In genomic region chr6:624979-625378, GRCh38 we compare ENCODE assay signal across 10 cellular contexts. TPM values are rescaled to one million over a fixed set of nuclear protein-coding genes. Genes with fewer than 3 reads are reported as not detected.
A peak's percentile ranks its signal among the peaks of the same experiment; 100 is the strongest.
DNase-seq lines count a peak whose midpoint lies in the region; ATAC-seq and TF ChIP-seq lines count a peak whose summit lies in the region.
"Had no signal": no experiment of that assay in that cellular context is flagged by ENCODE, and none has a peak within 500 bp of the region (broad histone marks: within the 10 kb centered on the region; RNA-seq: fewer than 3 reads in every experiment).

No MANE protein-coding gene starts in this region.

- peaks cover 5% of the 10 kb centered on the region for H3K4me1 Mint-ChIP-seq in neural progenitor cell

- H3K4me1 ChIP-seq in fibroblast of lung (ENCODE audit: control insufficient read depth, extremely low read depth, insufficient read depth, low read length) (peaks cover 6% of the 10 kb centered on the region), neural progenitor cell (no peaks in the 10 kb centered on the region)

- H3K4me2 ChIP-seq in fibroblast of lung (ENCODE audit: extremely low read depth, insufficient read depth, low read length) (peak overlapping the region; percentile 83), neural progenitor cell (no peak overlapping the region)

- H3K27ac ChIP-seq in fibroblast of lung (ENCODE audit: insufficient read depth, low read length) (peak overlapping the region; percentile 31), neural progenitor cell (no peak overlapping the region)

- no peak overlapping the region for H3K4me3 ChIP-seq in NB4 (ENCODE audit: low read depth, low read length)
- peak overlapping the region in 1 of 4 experiments; percentile 11 for H3K4me3 ChIP-seq in fibroblast of lung (replicated peaks in 1 of 4; ENCODE audit: control extremely low read depth in 1 of 4, insufficient read depth in 1 of 4, low read depth in 3 of 4, low read length in 4 of 4)
- H3K4me3 ChIP-seq in neural progenitor cell, result no peak overlapping the region

- H4K20me1 ChIP-seq in fibroblast of lung (ENCODE audit: control insufficient read depth, extremely low read depth, insufficient read depth, low read length) (no peaks in the 10 kb centered on the region), neural progenitor cell (ENCODE audit: low read depth) (no peaks in the 10 kb centered on the region)

- no peak overlapping the region for H3K4me3 Mint-ChIP-seq in neural progenitor cell
- H3K4me3 Mint-ChIP-seq: naive B cell had no signal

- no peaks in the 10 kb centered on the region for H3K27me3 ChIP-seq in fibroblast of lung (ENCODE audit: control insufficient read depth, insufficient read depth, low read length)
- no peaks in the 10 kb centered on the region for H3K27me3 ChIP-seq in neural progenitor cell

- H3K9me3 ChIP-seq in fibroblast of lung (ENCODE audit: control insufficient read depth, insufficient read depth, low read depth, low read length) (no peaks in the 10 kb centered on the region), neural progenitor cell (ENCODE audit: low read depth) (no peaks in the 10 kb centered on the region)

- no peak for TF ChIP-seq CTCF in NB4 (IDR thresholded peaks at IDR 0.05; ENCODE audit: low read depth, low read length)
- peak; percentile 33 to 42 for TF ChIP-seq CTCF in fibroblast of lung (conservative IDR thresholded peaks at IDR 0.05 in 1 of 2, IDR thresholded peaks at IDR 0.05 in 1 of 2; ENCODE audit: low read depth in 1 of 2, low read length in 2 of 2)
- peak; percentile 39 for TF ChIP-seq CTCF in neural progenitor cell (IDR thresholded peaks at IDR 0.05)

- H3K36me3 ChIP-seq in fibroblast of lung (ENCODE audit: control insufficient read depth, insufficient read depth, low read length) (no peaks in the 10 kb centered on the region), neural progenitor cell (no peaks in the 10 kb centered on the region)

- DNase-seq in GM04504 (ENCODE audit: low read depth), result peak; percentile 2
- DNase-seq in NB4 (ENCODE audit: low read depth), result peak; percentile 37
- DNase-seq in fibroblast of lung (ENCODE audit: low read depth in 2 of 2), result peak; percentile 19 to 75
- DNase-seq in neural progenitor cell (ENCODE audit: low spot score), result peak; percentile 36
- no peak for DNase-seq in activated CD4-positive, CD25-positive, alpha-beta regulatory T cell (lab: John Stamatoyannopoulos, UW)
- DNase-seq: cortex of kidney, naive B cell had no signal

- H3K9ac ChIP-seq in fibroblast of lung (ENCODE audit: insufficient read depth, low read length) (no peak overlapping the region), neural progenitor cell (no peak overlapping the region)

- peaks cover 3% of the 10 kb centered on the region for H3K36me3 Mint-ChIP-seq in neural progenitor cell

- H3K9me3 Mint-ChIP-seq in neural progenitor cell, result no peaks in the 10 kb centered on the region
- H3K9me3 Mint-ChIP-seq: naive B cell had no signal

- ATAC-seq in GM18907 (IDR thresholded peaks at IDR 0.05; ENCODE audit: unreplicated experiment) (no peak), HG03432 (IDR thresholded peaks at IDR 0.05; ENCODE audit: unreplicated experiment) (no peak)
- no peak for ATAC-seq in activated CD4-positive, CD25-positive, alpha-beta regulatory T cell treated with anti-CD3 and anti-CD28 coated beads, Interleukin-2, amount 50 U/mL, for 24 hours

- H3K79me2 ChIP-seq in fibroblast of lung (ENCODE audit: control insufficient read depth, insufficient read depth, low read length) (no peaks in the 10 kb centered on the region), neural progenitor cell (ENCODE audit: low read depth) (no peaks in the 10 kb centered on the region)

- no peak for TF ChIP-seq POLR2A in NB4 (IDR thresholded peaks at IDR 0.05; ENCODE audit: extremely low read depth, insufficient read length)

- no peak overlapping the region for H3K27ac Mint-ChIP-seq in neural progenitor cell
- H3K27ac Mint-ChIP-seq: naive B cell had no signal

- H2AFZ ChIP-seq in fibroblast of lung (ENCODE audit: low read length) (peak overlapping the region; percentile 31), neural progenitor cell (replicated peaks) (no peak overlapping the region)

- no peaks in the 10 kb centered on the region for H3F3A ChIP-seq in neural progenitor cell (ENCODE audit: low read depth)

- peaks cover 1% of the 10 kb centered on the region for H3K27me3 Mint-ChIP-seq in neural progenitor cell (ENCODE audit: insufficient read depth, low read depth)
- H3K27me3 Mint-ChIP-seq: naive B cell had no signal

RNA-seq across cellular contexts. Expression of gene HUS1B, which starts 31.9 kb away (rescaled TPM):
- total RNA-seq in fibroblast of lung (0.77 and 1.2 TPM in 2 replicates), neural progenitor cell (ENCODE audit: low replicate concordance) (0.43 TPM in 1 of 2 replicates, not detected in the other)
- polyA plus RNA-seq in fibroblast of lung, result 0.08 and 0.11 TPM in 2 replicates
- 0.22 and 0.44 TPM in 2 replicates for polyA plus RNA-seq in fibroblast of lung (2012)
- not detected in 2 replicates for polyA minus RNA-seq in fibroblast of lung (ENCODE audit: low replicate concordance)

Comparison
In these comparisons a context has a peak if more than half of its experiments do, and no peak if none do; other contexts are left out.
1. DNase-seq: peak in GM04504 (single experiment), NB4 (single experiment), fibroblast of lung (2 of 2) and neural progenitor cell (single experiment); none in activated CD4-positive, CD25-positive, alpha-beta regulatory T cell (0 of 4).